In genomic region chr20:19302714-19303113, GRCh38 we compare ENCODE assay signal across 36 cellular contexts.
"Had no signal": no experiment of that assay in that cellular context is flagged by ENCODE, and none has a peak within 500 bp of the region (broad histone marks: within the 10 kb centered on the region; RNA-seq: fewer than 3 reads in every experiment).

No MANE protein-coding gene starts in this region.

- H3K27me3 Mint-ChIP-seq: activated CD4-positive, alpha-beta memory T cell treated with anti-CD3 and anti-CD28 coated beads for 36 hours; activated CD4-positive, alpha-beta T cell treated with anti-CD3 and anti-CD28 coated beads, Interleukin-2, amount 10 ng/mL, durations not matched to agents 24 days and 14 days had no signal

- DNase-seq: activated B cell treated with CpG ODN at 0.5 μM for 24 hours; activated CD4-positive, alpha-beta memory T cell treated with anti-CD3 and anti-CD28 coated beads for 36 hours; activated CD4-positive, alpha-beta T cell treated with anti-CD3 and anti-CD28 coated beads for 4 hours; activated CD4-positive, alpha-beta T cell treated with anti-CD3 and anti-CD28 coated beads, Interleukin-2, amount 10 ng/mL, durations not matched to agents 24 days and 14 days; activated CD4-positive, alpha-beta T cell treated with anti-CD3 and anti-CD28 coated beads, Interleukin-2, amount 50 U/mL, for 1 hour; activated CD4-positive, alpha-beta T cell treated with anti-CD3 and anti-CD28 coated beads, Interleukin-2, amount 50 U/mL, for 4 hours; activated CD4-positive, CD25-positive, alpha-beta regulatory T cell treated with anti-CD3 and anti-CD28 coated beads, Interleukin-2, amount 50 U/mL, for 72 hours; activated CD8-positive, alpha-beta memory T cell treated with anti-CD3 and anti-CD28 coated beads, Interleukin-2, amount 50 U/mL, for 4 hours; activated CD8-positive, alpha-beta T cell treated with anti-CD3 and anti-CD28 coated beads for 36 hours; activated effector memory CD4-positive, alpha-beta T cell treated with anti-CD3 and anti-CD28 coated beads, Interleukin-2, amount 50 U/mL, for 16 hours; activated gamma-delta T cell treated with Interleukin-2 at 50 U/mL for 16 hours; activated naive CD4-positive, alpha-beta T cell; activated naive CD4-positive, alpha-beta T cell treated with anti-CD3 and anti-CD28 coated beads for 36 hours; activated naive CD4-positive, alpha-beta T cell treated with anti-CD3 and anti-CD28 coated beads, Interleukin-2, amount 50 U/mL, for 16 hours; activated naive CD8-positive, alpha-beta T cell treated with anti-CD3 and anti-CD28 coated beads for 36 hours; activated T-cell treated with anti-CD3 and anti-CD28 coated beads for 4 hours; activated T-cell treated with anti-CD3 and anti-CD28 coated beads, Interleukin-2, amount 50 U/mL, for 1 hour; activated T-cell treated with anti-CD3 and anti-CD28 coated beads, Interleukin-2, amount 50 U/mL, for 4 hours; activated T-cell treated with anti-CD3 and anti-CD28 coated beads, Interleukin-2, amount 50 U/mL, for 72 hours; adrenal gland; amniotic stem cell; aorta; body of pancreas; brain microvascular endothelial cell; central memory CD4-positive, alpha-beta T cell; T-helper 2 cell; T-helper 9 cell had no signal

- H3K4me1 Mint-ChIP-seq: activated B cell treated with CpG ODN at 0.5 μM for 24 hours; activated CD4-positive, alpha-beta T cell treated with anti-CD3 and anti-CD28 coated beads, Interleukin-2, amount 10 ng/mL, durations not matched to agents 24 days and 14 days; activated naive CD8-positive, alpha-beta T cell treated with anti-CD3 and anti-CD28 coated beads for 36 hours; activated T-helper 17 cell treated with anti-CD3 and anti-CD28 coated beads, Interleukin-2, amount 50 U/mL, for 72 hours had no signal

- H3K9me3 ChIP-seq: adrenal gland, body of pancreas, breast epithelium had no signal

- H3K4me3 ChIP-seq: adrenal gland, body of pancreas, breast epithelium had no signal

- H3K36me3 ChIP-seq: adrenal gland, brain microvascular endothelial cell, breast epithelium had no signal

- H3K27ac ChIP-seq: adrenal gland, body of pancreas, brain microvascular endothelial cell, breast epithelium, VCaP had no signal

- H3K4me3 Mint-ChIP-seq: activated B cell treated with CpG ODN at 0.5 μM for 24 hours; activated CD4-positive, alpha-beta memory T cell treated with anti-CD3 and anti-CD28 coated beads for 36 hours; activated CD4-positive, alpha-beta T cell treated with anti-CD3 and anti-CD28 coated beads, Interleukin-2, amount 10 ng/mL, durations not matched to agents 24 days and 14 days; activated CD8-positive, alpha-beta T cell treated with anti-CD3 and anti-CD28 coated beads for 36 hours; activated naive CD4-positive, alpha-beta T cell treated with anti-CD3 and anti-CD28 coated beads for 36 hours; activated naive CD8-positive, alpha-beta T cell treated with anti-CD3 and anti-CD28 coated beads for 36 hours; activated T-cell treated with anti-CD3 and anti-CD28 coated beads, Interleukin-2, amount 50 U/mL, for 4 hours; activated T-cell treated with anti-CD3 and anti-CD28 coated beads, Interleukin-2, amount 50 U/mL, for 72 hours; activated T-helper 1 cell treated with anti-CD3 and anti-CD28 coated beads, Interleukin-12 subunit alpha, Interleukin-12 subunit beta, Interleukin-2, Interleukin-4 antibody, amounts not matched to agents 30 ng/mL and 10 ng/mL and 1 ng/mL, durations not matched to agents 14 hours and 24 hours and 36 hours; activated T-helper 17 cell treated with anti-CD3 and anti-CD28 coated beads, Interleukin-2, amount 50 U/mL, for 72 hours; T-helper 2 cell treated with Interferon-gamma antibody and Interleukin-4, amounts not matched to agents 5 μg/mL and 100 μg/mL, for 36 hours had no signal

- H3K27ac Mint-ChIP-seq: activated B cell treated with CpG ODN at 0.5 μM for 24 hours; activated CD4-positive, alpha-beta memory T cell treated with anti-CD3 and anti-CD28 coated beads for 36 hours; activated CD4-positive, alpha-beta T cell treated with anti-CD3 and anti-CD28 coated beads, Interleukin-2, amount 10 ng/mL, durations not matched to agents 24 days and 14 days; activated CD8-positive, alpha-beta T cell treated with anti-CD3 and anti-CD28 coated beads for 36 hours; activated naive CD4-positive, alpha-beta T cell treated with anti-CD3 and anti-CD28 coated beads for 36 hours; activated naive CD4-positive, alpha-beta T cell treated with anti-CD3 and anti-CD28 coated beads, Interleukin-2, amount 50 U/mL, for 72 hours; activated naive CD8-positive, alpha-beta T cell treated with anti-CD3 and anti-CD28 coated beads for 36 hours; activated T-cell treated with anti-CD3 and anti-CD28 coated beads, Interleukin-2, amount 50 U/mL, for 72 hours; activated T-helper 1 cell treated with anti-CD3 and anti-CD28 coated beads, Interleukin-12 subunit alpha, Interleukin-12 subunit beta, Interleukin-2, Interleukin-4 antibody, amounts not matched to agents 30 ng/mL and 10 ng/mL and 1 ng/mL, durations not matched to agents 14 hours and 24 hours and 36 hours; activated T-helper 17 cell treated with anti-CD3 and anti-CD28 coated beads, Interleukin-2, amount 50 U/mL, for 72 hours; T-helper 2 cell treated with Interferon-gamma antibody and Interleukin-4, amounts not matched to agents 5 μg/mL and 100 μg/mL, for 36 hours had no signal

- H3K36me3 Mint-ChIP-seq: activated CD4-positive, alpha-beta memory T cell treated with anti-CD3 and anti-CD28 coated beads for 36 hours; activated naive CD8-positive, alpha-beta T cell treated with anti-CD3 and anti-CD28 coated beads for 36 hours had no signal

- FAIRE-seq: astrocyte, colon, TTC549 had no signal

- H3K4me1 ChIP-seq: adrenal gland, body of pancreas, breast epithelium had no signal

- ATAC-seq: activated CD8-positive, alpha-beta T cell treated with anti-CD3 and anti-CD28 coated beads for 36 hours; activated naive CD4-positive, alpha-beta T cell treated with anti-CD3 and anti-CD28 coated beads, Interleukin-2, amount 50 U/mL, for 72 hours; activated T-cell treated with anti-CD3 and anti-CD28 coated beads, Interleukin-2, amount 50 U/mL, for 4 hours; activated T-cell treated with anti-CD3 and anti-CD28 coated beads, Interleukin-2, amount 50 U/mL, for 72 hours; activated T-helper 17 cell treated with anti-CD3 and anti-CD28 coated beads, Interleukin-2, amount 50 U/mL, for 72 hours; body of pancreas had no signal

- H3K27me3 ChIP-seq: adrenal gland, body of pancreas, brain microvascular endothelial cell, breast epithelium had no signal

- H3K9me3 Mint-ChIP-seq: activated CD8-positive, alpha-beta T cell treated with anti-CD3 and anti-CD28 coated beads for 36 hours; activated naive CD4-positive, alpha-beta T cell treated with anti-CD3 and anti-CD28 coated beads for 36 hours; activated naive CD8-positive, alpha-beta T cell treated with anti-CD3 and anti-CD28 coated beads for 36 hours; T-helper 2 cell treated with Interferon-gamma antibody and Interleukin-4, amounts not matched to agents 5 μg/mL and 100 μg/mL, for 36 hours had no signal
